In the genomic region with DNA sequence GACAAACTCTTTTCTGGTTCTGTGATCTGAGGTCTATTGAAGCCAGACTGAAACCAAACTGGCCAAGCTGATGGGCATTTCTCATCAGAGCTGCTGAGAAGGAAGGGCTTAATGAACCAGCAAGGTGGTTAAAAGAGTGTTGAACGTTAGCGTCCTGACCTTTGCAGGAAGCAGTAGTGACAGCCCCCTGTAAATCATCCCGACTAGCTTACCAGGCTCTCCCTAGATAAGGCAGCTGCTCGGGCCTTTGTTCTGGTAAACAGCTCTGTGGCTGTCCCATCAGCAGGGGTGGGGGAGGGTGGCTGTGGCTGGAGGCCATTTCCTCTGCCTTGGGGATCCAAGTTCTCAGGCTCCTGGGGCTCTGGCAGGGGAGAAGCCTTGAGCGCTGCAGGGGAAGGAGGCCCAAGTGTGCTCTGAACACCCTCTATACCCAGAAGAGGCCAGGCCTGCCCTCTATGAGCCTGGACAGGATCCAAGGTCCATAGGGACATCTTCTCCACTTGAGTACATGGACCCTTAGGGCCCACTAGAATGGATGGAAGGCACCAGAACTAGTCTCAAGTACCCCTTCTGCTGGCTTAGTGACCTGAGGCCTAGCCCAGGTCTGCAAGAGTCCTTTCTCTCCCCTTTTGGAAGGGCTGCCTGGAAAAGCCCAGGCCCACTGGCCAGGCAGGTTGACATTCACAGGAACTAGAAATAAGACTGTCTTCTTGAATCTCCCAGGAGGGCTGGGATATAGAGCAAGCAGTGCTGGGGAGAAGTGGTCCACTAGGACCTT, we compare ENCODE assay signal across 1 cellular context.
TF ChIP-seq lines count a peak whose summit lies in the region.

No MANE protein-coding gene starts in this region.

TF ChIP-seq in K562, 482 proteins besides CTCF, POLR2A, EP300 and RAD21 (continued from another document):
- TF ChIP-seq MAX (CRISPR knock-in tag; IDR thresholded peaks at IDR 0.05) (peak; percentile 7; the same call in 1 of the 2 replicates), ZNF668 (CRISPR knock-in tag; IDR thresholded peaks at IDR 0.05) (no peak; the same call in 1 of the 2 replicates), RB1 (IDR thresholded peaks at IDR 0.05; ENCODE audit: low read depth) (peak; percentile 74), SMAD3 (CRISPR knock-in tag; conservative IDR thresholded peaks at IDR 0.05) (peak; percentile 92), ILK (tag; IDR thresholded peaks at IDR 0.05; ENCODE audit: borderline replicate concordance, low read depth) (0 out of 2 replicates have a peak, but pooled peaks have one; percentile 28), MTA3 (IDR thresholded peaks at IDR 0.05; ENCODE audit: borderline replicate concordance) (peak; percentile 95), E2F3 (CRISPR knock-in tag; IDR thresholded peaks at IDR 0.05) (peak; percentile 57), CBX1 (IDR thresholded peaks at IDR 0.05; ENCODE audit: low read depth) (peak; percentile 57; the same call in 1 of the 2 replicates), ZNF707 (CRISPR knock-in tag; conservative IDR thresholded peaks at IDR 0.05) (peak; percentile 41; the same call in 1 of the 2 replicates), NFE2 (IDR thresholded peaks at IDR 0.05; ENCODE audit: low read depth) (peak; percentile 58; the same call in 1 of the 2 replicates)
- TF ChIP-seq, protein P1, sequence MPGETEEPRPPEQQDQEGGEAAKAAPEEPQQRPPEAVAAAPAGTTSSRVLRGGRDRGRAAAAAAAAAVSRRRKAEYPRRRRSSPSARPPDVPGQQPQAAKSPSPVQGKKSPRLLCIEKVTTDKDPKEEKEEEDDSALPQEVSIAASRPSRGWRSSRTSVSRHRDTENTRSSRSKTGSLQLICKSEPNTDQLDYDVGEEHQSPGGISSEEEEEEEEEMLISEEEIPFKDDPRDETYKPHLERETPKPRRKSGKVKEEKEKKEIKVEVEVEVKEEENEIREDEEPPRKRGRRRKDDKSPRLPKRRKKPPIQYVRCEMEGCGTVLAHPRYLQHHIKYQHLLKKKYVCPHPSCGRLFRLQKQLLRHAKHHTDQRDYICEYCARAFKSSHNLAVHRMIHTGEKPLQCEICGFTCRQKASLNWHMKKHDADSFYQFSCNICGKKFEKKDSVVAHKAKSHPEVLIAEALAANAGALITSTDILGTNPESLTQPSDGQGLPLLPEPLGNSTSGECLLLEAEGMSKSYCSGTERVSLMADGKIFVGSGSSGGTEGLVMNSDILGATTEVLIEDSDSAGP (CRISPR knock-in tag; IDR thresholded peaks at IDR 0.05) = no peak
